9 cellular contexts compared by ENCODE assay signal in genomic region chr5:169581580-169582227, GRCh38. TPM values are rescaled to one million over a fixed set of nuclear protein-coding genes. Genes with fewer than 3 reads are reported as not detected.
A peak's percentile ranks its signal among the peaks of the same experiment; 100 is the strongest.
DNase-seq lines count a peak whose midpoint lies in the region; ATAC-seq and TF ChIP-seq lines count a peak whose summit lies in the region.
"Had no signal": no experiment of that assay in that cellular context is flagged by ENCODE, and none has a peak within 500 bp of the region (broad histone marks: within the 10 kb centered on the region; RNA-seq: fewer than 3 reads in every experiment).

No MANE protein-coding gene starts in this region.

- H3K4me1 Mint-ChIP-seq in H9: peaks cover 12 to 14% of the 10 kb centered on the region in 2 experiments
- peaks cover 20% of the 10 kb centered on the region for H3K4me1 Mint-ChIP-seq in central memory CD8-positive, alpha-beta T cell

- H3K79me2 ChIP-seq in H9 (ENCODE audit: insufficient read depth, low read length): peaks cover 3% of the 10 kb centered on the region; the same call in 1 of the 2 replicates

- H3K27me3 Mint-ChIP-seq in H9 (ENCODE audit: low read depth): peaks cover 16% of the 10 kb centered on the region
- H3K27me3 Mint-ChIP-seq in central memory CD8-positive, alpha-beta T cell: peaks cover 11% of the 10 kb centered on the region

- DNase-seq in NCI-H1092 treated with DMSO at 0.1 percent for 48 hours (lab: John Stamatoyannopoulos, UW) (peak; percentile 23), NCI-H1092 (lab: John Stamatoyannopoulos, UW) (no peak), H9 (peak; percentile 50), MV-4-11 (lab: John Stamatoyannopoulos, UW) (peak; percentile 63), left lung (no peak)
- DNase-seq in central memory CD8-positive, alpha-beta T cell (ENCODE audit: low spot score in 2 of 2): peak; percentile 23 to 25
- DNase-seq in stimulated activated CD4-positive, alpha-beta T cell treated with anti-CD3 and anti-CD28 coated beads, TNF-alpha, amount 100 ng/mL, for 48 hours (ENCODE audit: low read depth in 3 of 3): peak; percentile 19 to 57 (median 28)

- peaks cover 8% of the 10 kb centered on the region for H3K23me2 ChIP-seq in H9 (ENCODE audit: insufficient read length, low read depth, low read length, poor library complexity, severe bottlenecking)

- ATAC-seq in central memory CD8-positive, alpha-beta T cell (replicated peaks; ENCODE audit: extremely low read depth, poor library complexity, severe bottlenecking): no peak
- ATAC-seq in left lung: peak; percentile 50

- intact Hi-C loops in left lung (cut with DNase I): no loop called here

- no peak overlapping the region for H3K4me3 Mint-ChIP-seq in H9
- no peak overlapping the region for H3K4me3 Mint-ChIP-seq in central memory CD8-positive, alpha-beta T cell

- no peaks in the 10 kb centered on the region for H3K27me3 ChIP-seq in H9 (ENCODE audit: insufficient read depth, low read length)
- H3K27me3 ChIP-seq in left lung: peaks cover 4 to 19% of the 10 kb centered on the region in 2 donors
- H3K27me3 ChIP-seq: BLaER1 treated with 17β-estradiol and CSF1 and Interleukin-3, amounts not matched to agents 10 nM and 100 nM had no signal

- peaks cover 1% of the 10 kb centered on the region for H3K79me1 ChIP-seq in H9 (ENCODE audit: insufficient read depth, low read depth, low read length, poor library complexity, severe bottlenecking)

- no peak overlapping the region for H3T11ph ChIP-seq in H9 (ENCODE audit: low read length)

- H4K91ac ChIP-seq in H9 (ENCODE audit: insufficient read length, low read depth, low read length): no peak overlapping the region

- H3K27ac Mint-ChIP-seq in H9: no peak overlapping the region
- no peak overlapping the region for H3K27ac Mint-ChIP-seq in central memory CD8-positive, alpha-beta T cell (ENCODE audit: low read depth)

- H2BK120ac ChIP-seq in H9 (ENCODE audit: low read depth, low read length, poor library complexity, severe bottlenecking): no peak overlapping the region

- no peak overlapping the region for H3K18ac ChIP-seq in H9 (ENCODE audit: insufficient read length, low read depth, low read length)

- TF ChIP-seq CTCF in H9 (conservative IDR thresholded peaks at IDR 0.05) (peak; percentile 79), WI38 (IDR thresholded peaks at IDR 0.05; ENCODE audit: low read depth, low read length) (peak; percentile 88), left lung (IDR thresholded peaks at IDR 0.05) (peak; percentile 77 to 84)

- H3K9ac ChIP-seq in H9 (ENCODE audit: extremely low read depth, insufficient read length, low read length): no peak overlapping the region
- H3K9ac ChIP-seq: BLaER1 treated with 17β-estradiol and CSF1 and Interleukin-3, amounts not matched to agents 10 nM and 100 nM had no signal

- H2BK15ac ChIP-seq in H9 (ENCODE audit: low read depth, low read length): no peak overlapping the region

- H2AFZ ChIP-seq in H9 (ENCODE audit: low read length): no peak overlapping the region

- H4K5ac ChIP-seq in H9 (ENCODE audit: insufficient read length, low read depth, low read length): no peak overlapping the region

- H3K4me1 ChIP-seq in H9 (ENCODE audit: insufficient read depth, low read length) (no peaks in the 10 kb centered on the region), left lung (peaks cover 0 to 9% of the 10 kb centered on the region in 2 donors)

- no peaks in the 10 kb centered on the region for H3K9me3 Mint-ChIP-seq in H9
- H3K9me3 Mint-ChIP-seq in central memory CD8-positive, alpha-beta T cell: no peaks in the 10 kb centered on the region

- H4K8ac ChIP-seq in H9 (replicated peaks; ENCODE audit: insufficient read length, low read depth, low read length): no peak overlapping the region

- H2BK5ac ChIP-seq in H9 (ENCODE audit: insufficient read length, low read length): no peak overlapping the region

- H3K4me2 ChIP-seq in H9 (ENCODE audit: insufficient read depth, insufficient read length, low read length): no peak overlapping the region
- H3K4me2 ChIP-seq: BLaER1 treated with 17β-estradiol and CSF1 and Interleukin-3, amounts not matched to agents 10 nM and 100 nM had no signal

- no peaks in the 10 kb centered on the region for H3K9me3 ChIP-seq in H9 (ENCODE audit: control insufficient read depth, low read depth, low read length)
- no peaks in the 10 kb centered on the region for H3K9me3 ChIP-seq in left lung
- H3K9me3 ChIP-seq: BLaER1 treated with 17β-estradiol and CSF1 and Interleukin-3, amounts not matched to agents 10 nM and 100 nM had no signal

- no peak overlapping the region for H3K4ac ChIP-seq in H9 (ENCODE audit: low read depth, low read length)

- no peaks in the 10 kb centered on the region; a peak in 1 of 7 replicates for H3K36me3 Mint-ChIP-seq in H9 (ENCODE audit: insufficient read depth in 1 of 3, low read depth in 3 of 3)
- H3K36me3 Mint-ChIP-seq in central memory CD8-positive, alpha-beta T cell (ENCODE audit: insufficient read depth): peaks cover 11% of the 10 kb centered on the region

- H3K14ac ChIP-seq in H9 (ENCODE audit: insufficient read depth, low read length): no peak overlapping the region

- no peak overlapping the region for H2BK12ac ChIP-seq in H9 (ENCODE audit: insufficient read length, low read depth, low read length)

- no peak overlapping the region for H3K56ac ChIP-seq in H9 (ENCODE audit: insufficient read length, low read depth, low read length)

- WGBS in H9 (ENCODE audit: extremely low coverage, insufficient read length, low lambda C conversion rate): no CpG with 5 or more reads among the region's 6 CpGs

- no peak overlapping the region for H2AK5ac ChIP-seq in H9 (ENCODE audit: insufficient read length, low read length)

- no peaks in the 10 kb centered on the region for H4K20me1 ChIP-seq in H9 (ENCODE audit: control insufficient read depth, insufficient read depth, insufficient read length)

- H3K4me3 ChIP-seq in WI38 (ENCODE audit: low read depth, low read length): no peak overlapping the region
- H3K4me3 ChIP-seq in left lung: no peak overlapping the region
- H3K4me3 ChIP-seq: BLaER1 treated with 17β-estradiol and CSF1 and Interleukin-3, amounts not matched to agents 10 nM and 100 nM had no signal

- no peak overlapping the region for H2BK20ac ChIP-seq in H9 (ENCODE audit: low read depth, low read length, poor library complexity, severe bottlenecking)

- no peak overlapping the region for H3K23ac ChIP-seq in H9 (ENCODE audit: insufficient read length, low read depth, low read length)

- H3K27ac ChIP-seq in H9 (ENCODE audit: insufficient read length, low read depth, low read length): no peak overlapping the region
- no peak overlapping the region for H3K27ac ChIP-seq in left lung
- H3K27ac ChIP-seq: BLaER1 treated with 17β-estradiol and CSF1 and Interleukin-3, amounts not matched to agents 10 nM and 100 nM had no signal

- H3K36me3 ChIP-seq in left lung: no peaks in the 10 kb centered on the region

RNA-seq across cellular contexts. Expression of gene SPDL1, which starts 1.9 kb away (rescaled TPM):
- total RNA-seq in H9 (2021) (48.5 and 49.4 TPM in 2 replicates), left lung (1 to 10 TPM; 6.4 to 9.3 TPM)

RNA-seq across cellular contexts. Expression of gene DOCK2, which starts 55.4 kb away (rescaled TPM):
- total RNA-seq in H9 (2021) (7.8 and 8.3 TPM in 2 replicates), left lung (100 to 1,000 TPM in 1 of 2 donors, 10 to 100 TPM in 1; 30.3 to 101 TPM)

Comparison
In these comparisons a context has a peak if more than half of its experiments do, and no peak if none do; other contexts are left out.
1. DNase-seq: peak in NCI-H1092 treated with DMSO at 0.1 percent for 48 hours (single experiment), H9 (single experiment), MV-4-11 (single experiment), central memory CD8-positive, alpha-beta T cell (2 of 2) and stimulated activated CD4-positive, alpha-beta T cell treated with anti-CD3 and anti-CD28 coated beads, TNF-alpha, amount 100 ng/mL, for 48 hours (3 of 3); none in NCI-H1092 (single experiment) and left lung (0 of 2).
2. Peak in every context shown above with its lines, with median percentiles within 50 percentile points of each other: CTCF ChIP-seq.